17 cellular contexts compared by ENCODE assay signal in genomic region chr9:11338130-11338529, GRCh38.
DNase-seq lines count a peak whose midpoint lies in the region; ATAC-seq, FAIRE-seq and TF ChIP-seq lines count a peak whose summit lies in the region.
"Had no signal": no experiment of that assay in that cellular context is flagged by ENCODE, and none has a peak within 500 bp of the region (broad histone marks: within the 10 kb centered on the region; RNA-seq: fewer than 3 reads in every experiment).

No MANE protein-coding gene starts in this region.

- no peaks in the 10 kb centered on the region for H3K9me3 ChIP-seq in psoas muscle

- no peak for FAIRE-seq in GM12891 (lab: Jason Lieb, UNC)

- no peaks in the 10 kb centered on the region for H3K27me3 ChIP-seq in psoas muscle (ENCODE audit: insufficient read depth in 3 of 3, low read length in 2 of 3)

- no peak for TF ChIP-seq POLR2A in GM12891 (IDR thresholded peaks at IDR 0.05; ENCODE audit: low read depth, low read length)

- no peak for TF ChIP-seq CTCF in psoas muscle (IDR thresholded peaks at IDR 0.05)

- intact Hi-C loops in psoas muscle (cut with DNase I), result no loop called here

- no peak overlapping the region for H3K4me3 ChIP-seq in psoas muscle
- H3K4me3 ChIP-seq: GM23338 had no signal

- ATAC-seq in GM21390 (IDR thresholded peaks at IDR 0.05; ENCODE audit: unreplicated experiment), result peak; percentile 95
- peak; percentile 89 for ATAC-seq in HG03064 (IDR thresholded peaks at IDR 0.05; ENCODE audit: low read depth, unreplicated experiment)
- no peak for ATAC-seq in psoas muscle
- ATAC-seq: esophagus mucosa, GM23338, Right ventricle myocardium inferior had no signal

- 84 to 93% (median 93%) methylated on average over 1 of the region's 1 CpG for WGBS in psoas muscle, 3 donors

- DNase-seq in GM12891 (ENCODE audit: insufficient read length, low spot score), result no peak
- peak; percentile 73 for DNase-seq in MV-4-11 (lab: John Stamatoyannopoulos, UW)
- DNase-seq in CD1c-positive myeloid dendritic cell (ENCODE audit: extremely low spot score), result no peak
- DNase-seq in medulla oblongata (ENCODE audit: extremely low spot score), result no peak
- DNase-seq in NCI-H2171 treated with DMSO at 0.1 percent for 48 hours (lab: John Stamatoyannopoulos, UW), result no peak
- DNase-seq in psoas muscle, result no peak
- DNase-seq: ACHN; activated naive CD4-positive, alpha-beta T cell treated with anti-CD3 and anti-CD28 coated beads, Interleukin-2, amount 50 U/mL, for 16 hours; Calu3; mesendoderm; NCI-H510A; stimulated activated CD4-positive, alpha-beta T cell treated with anti-CD3 and anti-CD28 coated beads, Interleukin-15, amount 100 ng/mL, for 24 hours had no signal

- H3K27ac ChIP-seq in psoas muscle, result no peak overlapping the region

- no peaks in the 10 kb centered on the region for H3K36me3 ChIP-seq in psoas muscle (ENCODE audit: insufficient read depth in 1 of 2, low read depth in 1 of 2)

- no peaks in the 10 kb centered on the region for H3K4me1 ChIP-seq in psoas muscle

TF ChIP-seq in GM12891, 5 proteins besides CTCF, POLR2A, EP300 and RAD21:
- peak; percentile 73 for TF ChIP-seq SPI1 (IDR thresholded peaks at IDR 0.05; ENCODE audit: low read depth, low read length)
- no peak for TF ChIP-seq POLR2AphosphoS5 (IDR thresholded peaks at IDR 0.05; ENCODE audit: low read depth, low read length)
TF ChIP-seq in GM12891: peak in this region for 1.

Comparison
In these comparisons a context has a peak if more than half of its experiments do, and no peak if none do; other contexts are left out.
1. ATAC-seq: peak in GM21390 (single experiment) and HG03064 (single experiment); none in psoas muscle (0 of 4).